Comparison of ENCODE assay signal across 16 cellular contexts in the genomic region with DNA sequence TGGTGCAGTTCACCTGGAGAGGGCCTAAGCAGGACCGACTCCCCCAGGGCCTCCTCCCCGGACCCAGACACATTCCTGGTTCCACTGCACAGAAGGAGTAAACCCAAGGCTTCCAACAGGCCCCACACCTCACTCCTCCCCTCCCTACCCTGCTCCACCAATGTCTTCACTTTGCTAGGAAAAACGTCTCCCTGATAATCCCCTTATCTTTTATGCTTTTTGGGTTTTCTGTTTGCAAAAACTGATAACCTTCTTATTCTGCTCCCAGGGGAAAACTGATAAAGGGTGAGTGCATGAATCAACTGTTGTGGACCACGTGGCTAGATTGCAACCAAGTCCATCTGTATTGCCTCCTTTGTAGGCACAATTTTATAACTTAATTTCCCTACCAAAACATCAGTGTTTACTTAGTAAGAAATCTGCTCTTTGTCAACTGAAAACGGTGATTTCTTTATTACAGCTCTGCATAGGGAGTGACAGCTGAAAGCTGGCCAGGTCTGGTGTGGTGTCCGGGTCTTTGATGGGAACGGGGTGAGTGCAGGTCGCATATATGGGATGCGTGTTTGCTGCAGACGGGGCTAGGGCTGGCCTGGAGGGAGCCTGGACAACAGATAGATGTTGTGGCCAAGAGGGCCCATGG.
DNase-seq lines count a peak whose midpoint lies in the region; ATAC-seq and TF ChIP-seq lines count a peak whose summit lies in the region.
"Had no signal": no experiment of that assay in that cellular context is flagged by ENCODE, and none has a peak within 500 bp of the region (broad histone marks: within the 10 kb centered on the region; RNA-seq: fewer than 3 reads in every experiment).

No MANE protein-coding gene starts in this region.

- peaks cover 16% of the 10 kb centered on the region for H3K27me3 ChIP-seq in left ventricle myocardium inferior (ENCODE audit: low read depth)
- peaks cover 37% of the 10 kb centered on the region for H3K27me3 ChIP-seq in transverse colon
- H3K27me3 ChIP-seq in body of pancreas = no peaks in the 10 kb centered on the region

- TF ChIP-seq CTCF in left ventricle myocardium inferior (IDR thresholded peaks at IDR 0.05; ENCODE audit: borderline replicate concordance) (no peak), transverse colon (IDR thresholded peaks at IDR 0.05) (no peak), body of pancreas (IDR thresholded peaks at IDR 0.05) (no peak)

- TF ChIP-seq POLR2A in transverse colon (IDR thresholded peaks at IDR 0.05) = no peak
- TF ChIP-seq POLR2A in body of pancreas (IDR thresholded peaks at IDR 0.05) = no peak

- H3K36me3 ChIP-seq in left ventricle myocardium inferior = no peaks in the 10 kb centered on the region
- H3K36me3 ChIP-seq in transverse colon = no peaks in the 10 kb centered on the region
- H3K36me3 ChIP-seq in body of pancreas (replicated peaks in 1 of 2; ENCODE audit: insufficient read depth in 1 of 2, low read depth in 2 of 2) = no peaks in the 10 kb centered on the region

- TF ChIP-seq EP300 in transverse colon (IDR thresholded peaks at IDR 0.05; ENCODE audit: low read depth) = no peak

- no peaks in the 10 kb centered on the region for H3K27me3 Mint-ChIP-seq in stimulated activated naive CD8-positive, alpha-beta T cell treated with anti-CD3 and anti-CD28 coated beads, Interleukin-15, amount 100 ng/mL, for 72 hours
- H3K27me3 Mint-ChIP-seq: CD4-positive, alpha-beta T cell had no signal

- no peaks in the 10 kb centered on the region for H3K4me1 Mint-ChIP-seq in stimulated activated naive CD8-positive, alpha-beta T cell treated with anti-CD3 and anti-CD28 coated beads, Interleukin-15, amount 100 ng/mL, for 72 hours
- H3K4me1 Mint-ChIP-seq: naive thymus-derived CD4-positive, alpha-beta T cell; stimulated activated memory B cell treated with anti-CD40 and anti-IgM and Interleukin-4, amounts not matched to agents 10 μg/mL and 1 μg/mL and 100 μg/mL, for 72 hours had no signal

- DNase-seq in Right ventricle myocardium inferior (ENCODE audit: missing footprints) (no peak), left ventricle myocardium inferior (no peak), amniotic epithelial cell (ENCODE audit: low read depth) (peak; percentile 53), left kidney (ENCODE audit: low read depth, low spot score) (peak; percentile 68), transverse colon (no peak), body of pancreas (no peak)
- DNase-seq in stimulated activated naive CD8-positive, alpha-beta T cell treated with anti-CD3 and anti-CD28 coated beads, Interleukin-15, amount 100 ng/mL, for 72 hours = no peak
- DNase-seq: activated CD4-positive, alpha-beta T cell treated with anti-CD3 and anti-CD28 coated beads, Interleukin-2, amount 50 U/mL, for 4 hours; CD4-positive, alpha-beta T cell; effector memory CD4-positive, alpha-beta T cell; naive thymus-derived CD4-positive, alpha-beta T cell; NCI-H1417 treated with DMSO at 0.1 percent for 48 hours; T-helper 9 cell had no signal

- intact Hi-C loops in Right ventricle myocardium inferior (cut with DNase I) (no loop called here), left ventricle myocardium inferior (cut with micrococcal nuclease) (no loop called here), transverse colon (cut with DNase I; ENCODE audit: low total_unique reads) (loop anchor here (5.0 kb wide), 1 partner anchor 201 kb away; a partner anchor contains a TSS), body of pancreas (cut with DNase I) (no loop called here)

- no peak overlapping the region for H3K4me3 Mint-ChIP-seq in stimulated activated naive CD8-positive, alpha-beta T cell treated with anti-CD3 and anti-CD28 coated beads, Interleukin-15, amount 100 ng/mL, for 72 hours
- H3K4me3 Mint-ChIP-seq: CD4-positive, alpha-beta T cell; naive thymus-derived CD4-positive, alpha-beta T cell; stimulated activated memory B cell treated with anti-CD40 and anti-IgM and Interleukin-4, amounts not matched to agents 10 μg/mL and 1 μg/mL and 100 μg/mL, for 72 hours had no signal

- H3K9me3 ChIP-seq in left ventricle myocardium inferior (replicated peaks) (no peaks in the 10 kb centered on the region), transverse colon (no peaks in the 10 kb centered on the region), body of pancreas (no peaks in the 10 kb centered on the region)

- ATAC-seq in Right ventricle myocardium inferior = peak; percentile 22
- no peak for ATAC-seq in GM21367 (IDR thresholded peaks at IDR 0.05; ENCODE audit: unreplicated experiment)
- no peak for ATAC-seq in body of pancreas
- no peak for ATAC-seq in stimulated activated naive CD8-positive, alpha-beta T cell treated with anti-CD3 and anti-CD28 coated beads, Interleukin-15, amount 100 ng/mL, for 72 hours
- ATAC-seq: naive thymus-derived CD4-positive, alpha-beta T cell; stimulated activated memory B cell treated with anti-CD40 and anti-IgM and Interleukin-4, amounts not matched to agents 10 μg/mL and 1 μg/mL and 100 μg/mL, for 72 hours had no signal

- H3K27ac ChIP-seq in left ventricle myocardium inferior (replicated peaks) (no peak overlapping the region), transverse colon (peak overlapping the region in 3 of 4 donors; percentile 32 to 67 (median 61)), body of pancreas (no peak overlapping the region)
- H3K27ac ChIP-seq: 22Rv1 had no signal

- H3K4me3 ChIP-seq in left ventricle myocardium inferior = no peak overlapping the region
- H3K4me3 ChIP-seq in transverse colon = no peak overlapping the region
- H3K4me3 ChIP-seq in body of pancreas = no peak overlapping the region

- whole genome bisulfite sequencing in transverse colon (ENCODE audit: low coverage in 1 of 2), 2 donors = 19 to 28% methylated on average over 4 to 10 of the region's 10 CpGs
- 36 to 40% methylated on average over 10 of the region's 10 CpGs for WGBS in body of pancreas, 2 donors

- H3K4me1 ChIP-seq in left ventricle myocardium inferior = peaks cover 32% of the 10 kb centered on the region
- peaks cover 30 to 54% (median 46%) of the 10 kb centered on the region in 4 donors for H3K4me1 ChIP-seq in transverse colon
- H3K4me1 ChIP-seq in body of pancreas = peaks cover 17% of the 10 kb centered on the region

- no peaks in the 10 kb centered on the region for H3K9me3 Mint-ChIP-seq in stimulated activated naive CD8-positive, alpha-beta T cell treated with anti-CD3 and anti-CD28 coated beads, Interleukin-15, amount 100 ng/mL, for 72 hours
- H3K9me3 Mint-ChIP-seq: CD4-positive, alpha-beta T cell had no signal

- in situ Hi-C loops in transverse colon (cut with MboI; ENCODE audit: low pct_ligation_motif_present in 1 of 4, low pct_unique_long_range_greater_than_20kb in 1 of 4, low sequenced_read_pairs in 3 of 4) = no loop called here

- H3K27ac Mint-ChIP-seq in stimulated activated naive CD8-positive, alpha-beta T cell treated with anti-CD3 and anti-CD28 coated beads, Interleukin-15, amount 100 ng/mL, for 72 hours = peak overlapping the region in 1 of 2 donors; percentile 77
- H3K27ac Mint-ChIP-seq: CD4-positive, alpha-beta T cell; naive thymus-derived CD4-positive, alpha-beta T cell; stimulated activated memory B cell treated with anti-CD40 and anti-IgM and Interleukin-4, amounts not matched to agents 10 μg/mL and 1 μg/mL and 100 μg/mL, for 72 hours had no signal

Comparison
In these comparisons a context has a peak if more than half of its experiments do, and no peak if none do; other contexts are left out.
1. DNase-seq: peak in amniotic epithelial cell (single experiment) and left kidney (single experiment); none in Right ventricle myocardium inferior (single experiment), left ventricle myocardium inferior (single experiment), transverse colon (single experiment), body of pancreas (0 of 4) and stimulated activated naive CD8-positive, alpha-beta T cell treated with anti-CD3 and anti-CD28 coated beads, Interleukin-15, amount 100 ng/mL, for 72 hours (0 of 2).
2. H3K27ac ChIP-seq: peak in transverse colon (3 of 4); none in left ventricle myocardium inferior (single experiment) and body of pancreas (0 of 4).